Comparison of ENCODE assay signal across 10 cellular contexts in genomic region chr4:43776371-43776770, GRCh38.
DNase-seq lines count a peak whose midpoint lies in the region; TF ChIP-seq lines count a peak whose summit lies in the region.
"Had no signal": no experiment of that assay in that cellular context is flagged by ENCODE, and none has a peak within 500 bp of the region (broad histone marks: within the 10 kb centered on the region; RNA-seq: fewer than 3 reads in every experiment).

No MANE protein-coding gene starts in this region.

- H3F3A ChIP-seq in SU-DHL-6 (ENCODE audit: insufficient read depth) = no peaks in the 10 kb centered on the region

- H3K9me3 ChIP-seq in SU-DHL-6 (ENCODE audit: insufficient read depth, low read length) (no peaks in the 10 kb centered on the region), liver (ENCODE audit: control insufficient read depth in 4 of 4, low read length in 3 of 4) (no peaks in the 10 kb centered on the region), spleen (no peaks in the 10 kb centered on the region)
- H3K9me3 ChIP-seq: heart left ventricle had no signal

- TF ChIP-seq RAD21 in liver (IDR thresholded peaks at IDR 0.05) = peak; percentile 48 to 52

- TF ChIP-seq POLR2A in spleen (IDR thresholded peaks at IDR 0.05) = no peak

- H3K79me2 ChIP-seq in SU-DHL-6 (ENCODE audit: insufficient read depth, low read length) = no peaks in the 10 kb centered on the region

- H3K36me3 ChIP-seq in SU-DHL-6 (ENCODE audit: low read length) = no peaks in the 10 kb centered on the region
- H3K36me3 ChIP-seq in liver (ENCODE audit: control insufficient read depth in 4 of 4, insufficient read depth in 3 of 4, low read depth in 1 of 4, low read length in 3 of 4) = no peaks in the 10 kb centered on the region
- H3K36me3 ChIP-seq in spleen = no peaks in the 10 kb centered on the region
- H3K36me3 ChIP-seq: heart left ventricle had no signal

- H3K9me2 ChIP-seq in SU-DHL-6 (replicated peaks; ENCODE audit: insufficient read depth, low read length) = no peaks in the 10 kb centered on the region

- no peak overlapping the region for H3K9ac ChIP-seq in SU-DHL-6 (ENCODE audit: low read length)
- no peak overlapping the region for H3K9ac ChIP-seq in liver (ENCODE audit: low read depth in 1 of 2, low read length in 2 of 2)

- peak; percentile 18 for TF ChIP-seq CTCF in SU-DHL-6 (IDR thresholded peaks at IDR 0.05; ENCODE audit: insufficient read depth, low read length, poor library complexity, severe bottlenecking)
- no peak for TF ChIP-seq CTCF in liver (IDR thresholded peaks at IDR 0.05; ENCODE audit: low read depth, low read length, missing input control)
- TF ChIP-seq CTCF in spleen (IDR thresholded peaks at IDR 0.05 in 8 of 11, conservative IDR thresholded peaks at IDR 0.05 in 3 of 11) = no peak

- intact Hi-C loops in spleen (cut with DNase I; ENCODE audit: low total_unique reads) = no loop called here

- H2AFZ ChIP-seq in SU-DHL-6 (ENCODE audit: low read depth, low read length, severe bottlenecking) = no peak overlapping the region

- 47% methylated on average over 1 of the region's 1 CpG for WGBS in liver
- 48 to 84% (median 67%) methylated on average over 1 of the region's 1 CpG for WGBS in spleen, 5 donors

- H3K27me3 ChIP-seq in SU-DHL-6 (ENCODE audit: low read length) (no peaks in the 10 kb centered on the region), liver (ENCODE audit: control insufficient read depth in 4 of 4, insufficient read depth in 4 of 4, low read length in 3 of 4) (no peaks in the 10 kb centered on the region), spleen (replicated peaks in 1 of 7) (no peaks in the 10 kb centered on the region)
- H3K27me3 ChIP-seq: heart left ventricle had no signal

- H3K4me1 ChIP-seq in liver (ENCODE audit: control insufficient read depth in 4 of 4, insufficient read depth in 4 of 4, low read length in 3 of 4) (no peaks in the 10 kb centered on the region), spleen (no peaks in the 10 kb centered on the region)
- H3K4me1 ChIP-seq: heart left ventricle had no signal

- no peaks in the 10 kb centered on the region for H4K20me1 ChIP-seq in SU-DHL-6 (ENCODE audit: low read depth, low read length)

- no peak overlapping the region for H3K4me3 ChIP-seq in SU-DHL-6 (ENCODE audit: insufficient read depth, low read length, poor library complexity, severe bottlenecking)
- H3K4me3 ChIP-seq in liver (ENCODE audit: low read depth in 1 of 3, low read length in 3 of 3) = no peak overlapping the region
- H3K4me3 ChIP-seq in spleen = no peak overlapping the region
- H3K4me3 ChIP-seq: heart left ventricle had no signal

- no peak overlapping the region for H3K4me2 ChIP-seq in SU-DHL-6 (ENCODE audit: low read depth, low read length, poor library complexity, severe bottlenecking)

- no peak overlapping the region for H3K27ac ChIP-seq in SU-DHL-6 (ENCODE audit: low read depth, low read length)
- no peak overlapping the region for H3K27ac ChIP-seq in liver (ENCODE audit: low read depth in 1 of 2, low read length in 2 of 2)
- H3K27ac ChIP-seq in spleen = no peak overlapping the region
- H3K27ac ChIP-seq: heart left ventricle had no signal

- peak; percentile 36 for DNase-seq in ELR (ENCODE audit: low read depth)
- DNase-seq in HuH-7 (ENCODE audit: low spot score) = peak; percentile 5
- no peak for DNase-seq in NCI-H1048 (lab: John Stamatoyannopoulos, UW)
- DNase-seq in spleen = no peak
- DNase-seq in hypothalamus (lab: John Stamatoyannopoulos, UW) = no peak
- DNase-seq: activated CD4-positive, alpha-beta T cell treated with anti-CD3 and anti-CD28 coated beads for 48 hours; heart left ventricle; NCI-H446 treated with DMSO at 0.1 percent for 48 hours had no signal

TF ChIP-seq in liver, 16 proteins besides CTCF, POLR2A, EP300 and RAD21:
- TF ChIP-seq JUND (IDR thresholded peaks at IDR 0.05) (no peak), NR2F2 (IDR thresholded peaks at IDR 0.05) (no peak), FOXA2 (IDR thresholded peaks at IDR 0.05) (no peak), YY1 (IDR thresholded peaks at IDR 0.05) (no peak), SP1 (IDR thresholded peaks at IDR 0.05) (no peak), HNF4G (IDR thresholded peaks at IDR 0.05) (no peak), GABPA (IDR thresholded peaks at IDR 0.05 in 1 of 2, conservative IDR thresholded peaks at IDR 0.05 in 1 of 2) (no peak), TAF1 (conservative IDR thresholded peaks at IDR 0.05) (no peak), HNF4A (conservative IDR thresholded peaks at IDR 0.05) (no peak), RXRA (IDR thresholded peaks at IDR 0.05) (no peak)
- TF ChIP-seq, protein P1, sequence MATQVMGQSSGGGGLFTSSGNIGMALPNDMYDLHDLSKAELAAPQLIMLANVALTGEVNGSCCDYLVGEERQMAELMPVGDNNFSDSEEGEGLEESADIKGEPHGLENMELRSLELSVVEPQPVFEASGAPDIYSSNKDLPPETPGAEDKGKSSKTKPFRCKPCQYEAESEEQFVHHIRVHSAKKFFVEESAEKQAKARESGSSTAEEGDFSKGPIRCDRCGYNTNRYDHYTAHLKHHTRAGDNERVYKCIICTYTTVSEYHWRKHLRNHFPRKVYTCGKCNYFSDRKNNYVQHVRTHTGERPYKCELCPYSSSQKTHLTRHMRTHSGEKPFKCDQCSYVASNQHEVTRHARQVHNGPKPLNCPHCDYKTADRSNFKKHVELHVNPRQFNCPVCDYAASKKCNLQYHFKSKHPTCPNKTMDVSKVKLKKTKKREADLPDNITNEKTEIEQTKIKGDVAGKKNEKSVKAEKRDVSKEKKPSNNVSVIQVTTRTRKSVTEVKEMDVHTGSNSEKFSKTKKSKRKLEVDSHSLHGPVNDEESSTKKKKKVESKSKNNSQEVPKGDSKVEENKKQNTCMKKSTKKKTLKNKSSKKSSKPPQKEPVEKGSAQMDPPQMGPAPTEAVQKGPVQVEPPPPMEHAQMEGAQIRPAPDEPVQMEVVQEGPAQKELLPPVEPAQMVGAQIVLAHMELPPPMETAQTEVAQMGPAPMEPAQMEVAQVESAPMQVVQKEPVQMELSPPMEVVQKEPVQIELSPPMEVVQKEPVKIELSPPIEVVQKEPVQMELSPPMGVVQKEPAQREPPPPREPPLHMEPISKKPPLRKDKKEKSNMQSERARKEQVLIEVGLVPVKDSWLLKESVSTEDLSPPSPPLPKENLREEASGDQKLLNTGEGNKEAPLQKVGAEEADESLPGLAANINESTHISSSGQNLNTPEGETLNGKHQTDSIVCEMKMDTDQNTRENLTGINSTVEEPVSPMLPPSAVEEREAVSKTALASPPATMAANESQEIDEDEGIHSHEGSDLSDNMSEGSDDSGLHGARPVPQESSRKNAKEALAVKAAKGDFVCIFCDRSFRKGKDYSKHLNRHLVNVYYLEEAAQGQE (IDR thresholded peaks at IDR 0.05) = no peak
- TF ChIP-seq, protein P2, sequence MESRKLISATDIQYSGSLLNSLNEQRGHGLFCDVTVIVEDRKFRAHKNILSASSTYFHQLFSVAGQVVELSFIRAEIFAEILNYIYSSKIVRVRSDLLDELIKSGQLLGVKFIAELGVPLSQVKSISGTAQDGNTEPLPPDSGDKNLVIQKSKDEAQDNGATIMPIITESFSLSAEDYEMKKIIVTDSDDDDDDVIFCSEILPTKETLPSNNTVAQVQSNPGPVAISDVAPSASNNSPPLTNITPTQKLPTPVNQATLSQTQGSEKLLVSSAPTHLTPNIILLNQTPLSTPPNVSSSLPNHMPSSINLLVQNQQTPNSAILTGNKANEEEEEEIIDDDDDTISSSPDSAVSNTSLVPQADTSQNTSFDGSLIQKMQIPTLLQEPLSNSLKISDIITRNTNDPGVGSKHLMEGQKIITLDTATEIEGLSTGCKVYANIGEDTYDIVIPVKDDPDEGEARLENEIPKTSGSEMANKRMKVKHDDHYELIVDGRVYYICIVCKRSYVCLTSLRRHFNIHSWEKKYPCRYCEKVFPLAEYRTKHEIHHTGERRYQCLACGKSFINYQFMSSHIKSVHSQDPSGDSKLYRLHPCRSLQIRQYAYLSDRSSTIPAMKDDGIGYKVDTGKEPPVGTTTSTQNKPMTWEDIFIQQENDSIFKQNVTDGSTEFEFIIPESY (IDR thresholded peaks at IDR 0.05) = no peak

Comparison
In these comparisons a context has a peak if more than half of its experiments do, and no peak if none do; other contexts are left out.
1. DNase-seq: peak in ELR (single experiment) and HuH-7 (single experiment); none in NCI-H1048 (single experiment), spleen (single experiment) and hypothalamus (0 of 51).